Comparison of ENCODE assay signal across 23 cellular contexts in the genomic region with DNA sequence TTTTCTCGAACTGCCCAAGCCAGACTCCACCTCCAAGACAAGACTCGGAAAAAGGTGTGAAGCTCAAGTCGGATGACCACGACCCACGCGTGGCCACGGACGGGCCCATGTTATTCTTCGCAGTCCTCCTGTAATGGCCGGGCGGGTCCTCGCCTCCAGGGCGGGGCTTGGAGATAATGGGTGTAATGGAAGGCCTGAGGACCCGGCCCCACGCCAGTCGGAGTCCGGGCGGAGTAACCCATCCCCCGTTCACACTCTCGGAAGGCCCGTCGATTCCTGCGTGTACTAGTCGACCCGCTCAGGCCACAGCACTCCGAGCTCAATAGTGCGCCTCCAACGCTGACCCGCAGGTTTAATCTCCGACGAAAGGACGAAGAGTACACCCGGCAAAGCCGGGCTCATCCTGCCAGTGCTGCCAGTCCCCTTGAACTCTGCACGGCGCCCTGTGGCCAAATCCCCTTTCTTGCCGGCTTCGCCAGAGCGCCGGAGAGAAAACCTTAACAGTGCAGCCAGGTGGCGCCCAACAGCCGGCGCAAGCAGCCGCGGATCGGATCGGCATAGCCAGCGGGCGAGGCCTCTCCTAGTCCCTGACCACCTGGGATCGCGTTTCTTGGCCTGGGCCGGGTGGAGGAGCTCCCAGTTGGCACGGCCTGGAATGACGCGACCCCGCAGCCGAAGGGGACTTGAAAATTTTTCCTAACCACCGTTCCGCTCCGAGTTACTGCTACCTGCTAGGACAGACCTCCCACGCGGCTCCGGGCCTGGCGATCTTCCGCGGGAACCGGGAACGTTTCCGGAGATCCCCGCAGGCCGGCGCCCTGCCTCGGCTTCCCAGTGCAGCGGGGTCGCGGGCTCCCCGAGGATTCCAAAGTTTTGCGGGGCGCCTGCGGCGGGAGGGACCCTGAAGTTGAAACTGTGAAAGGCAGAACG.
DNase-seq lines count a peak whose midpoint lies in the region; ATAC-seq, FAIRE-seq and TF ChIP-seq lines count a peak whose summit lies in the region.
"Had no signal": no experiment of that assay in that cellular context is flagged by ENCODE, and none has a peak within 500 bp of the region (broad histone marks: within the 10 kb centered on the region; RNA-seq: fewer than 3 reads in every experiment).

No MANE protein-coding gene starts in this region.

- H3K36me3 ChIP-seq in right lobe of liver (no peaks in the 10 kb centered on the region), HepG2 (replicated peaks in 1 of 2; ENCODE audit: control insufficient read depth in 1 of 2, insufficient read depth in 2 of 2, low read length in 2 of 2) (no peaks in the 10 kb centered on the region), mucosa of descending colon (ENCODE audit: low read depth) (no peaks in the 10 kb centered on the region)

- no peaks in the 10 kb centered on the region for H3K4me1 Mint-ChIP-seq in activated naive CD4-positive, alpha-beta T cell treated with anti-CD3 and anti-CD28 coated beads for 36 hours (ENCODE audit: low read depth)

- DNase-seq in right lobe of liver (no peak), HepG2 (ENCODE audit: low spot score) (no peak), RPMI8226 (peak; percentile 29), mucosa of descending colon (no peak), KG1 (lab: John Stamatoyannopoulos, UW) (no peak)
- no peak for DNase-seq in activated naive CD4-positive, alpha-beta T cell treated with anti-CD3 and anti-CD28 coated beads for 36 hours
- DNase-seq: ACHN, C1 segment of cervical spinal cord, DMS79 treated with DMSO at 0.1 percent for 48 hours, H7, HFFc6, NCI-H1417 treated with DMSO at 0.1 percent for 48 hours, NCI-H2029, NCI-H2171, NCI-H446 treated with DMSO at 0.1 percent for 48 hours, NCI-H69, PC-3, SIG-M5 had no signal

- H3K4me1 ChIP-seq in right lobe of liver (no peaks in the 10 kb centered on the region), HepG2 (ENCODE audit: insufficient read depth, low read length) (no peaks in the 10 kb centered on the region), mucosa of descending colon (ENCODE audit: low read depth) (no peaks in the 10 kb centered on the region)

- no peak overlapping the region for H3K9ac ChIP-seq in HepG2 (ENCODE audit: insufficient read depth, low read depth, low read length)
- H3K9ac ChIP-seq: KMS-11 had no signal

- intact Hi-C loops in right lobe of liver (cut with DNase I), result no loop called here
- intact Hi-C loops in HepG2 (cut with micrococcal nuclease; ENCODE audit: unreplicated experiment), result no loop called here
- intact Hi-C loops in mucosa of descending colon (cut with DNase I, micrococcal nuclease), result no loop called here
- intact Hi-C loops in activated naive CD4-positive, alpha-beta T cell treated with anti-CD3 and anti-CD28 coated beads for 36 hours (cut with micrococcal nuclease), result no loop called here

- no TSS peak for BruUV-seq in HepG2 (replicated peaks; lab: Mats Ljungman, UMichigan)

- H3K4me2 ChIP-seq in HepG2 (ENCODE audit: low read depth, low read length), result no peak overlapping the region
- H3K4me2 ChIP-seq: KMS-11 had no signal

- TF ChIP-seq POLR2A in right lobe of liver (IDR thresholded peaks at IDR 0.05) (no peak), HepG2 (IDR thresholded peaks at IDR 0.05; ENCODE audit: insufficient read depth in 1 of 2, low read depth in 2 of 2, low read length in 2 of 2) (no peak)

- no peaks in the 10 kb centered on the region for H3K36me3 Mint-ChIP-seq in activated naive CD4-positive, alpha-beta T cell treated with anti-CD3 and anti-CD28 coated beads for 36 hours (ENCODE audit: low read depth)

- TF ChIP-seq CTCF in right lobe of liver (IDR thresholded peaks at IDR 0.05) (no peak), HepG2 (CRISPR knock-in tag; IDR thresholded peaks at IDR 0.05) (no peak), mucosa of descending colon (IDR thresholded peaks at IDR 0.05) (no peak)

- CTCF ChIA-PET in HepG2 (lab: Yijun Ruan, JAX; ENCODE audit: low intra/inter-chr PET ratio, low total read pairs), result no interaction called here
- CTCF ChIA-PET in activated naive CD4-positive, alpha-beta T cell treated with anti-CD3 and anti-CD28 coated beads for 36 hours (lab: Charles Lee), result no interaction called here

- no peak overlapping the region for H3K27ac Mint-ChIP-seq in activated naive CD4-positive, alpha-beta T cell treated with anti-CD3 and anti-CD28 coated beads for 36 hours
- H3K27ac Mint-ChIP-seq: HFFc6; T-helper 1 cell treated with Interleukin-12 subunit alpha and Interleukin-12 subunit beta and Interleukin-4 antibody, amounts not matched to agents 30 μg/mL and 1 μg/mL, for 36 hours had no signal

- ATAC-seq in right lobe of liver (peak in 3 of 4 donors; percentile 32 to 36 (median 34)), HepG2 (no peak), mucosa of descending colon (peak; percentile 29), GM18873 (IDR thresholded peaks at IDR 0.05; ENCODE audit: low FRiP score, unreplicated experiment) (no peak)
- ATAC-seq: PC-3 had no signal

- no peaks in the 10 kb centered on the region for H4K20me1 ChIP-seq in HepG2 (ENCODE audit: insufficient read depth, low read length)

- no peaks in the 10 kb centered on the region for H3K79me2 ChIP-seq in HepG2 (ENCODE audit: insufficient read depth, low read length)

- in situ Hi-C loops in HepG2 (cut with HindIII; ENCODE audit: extremely low pct_ligation_motif_present, low pct_unique_long_range_greater_than_20kb), result loop anchor here (25.0 kb wide), 2 partner anchors 92 to 108 kb away; no protein-coding TSS in a partner anchor

- H3K4me3 ChIP-seq in right lobe of liver (no peak overlapping the region), HepG2 (replicated peaks in 1 of 3; ENCODE audit: insufficient read depth in 1 of 3, low read depth in 2 of 3, low read length in 3 of 3) (no peak overlapping the region), mucosa of descending colon (no peak overlapping the region)

- peaks cover 18% of the 10 kb centered on the region for H3K9me3 Mint-ChIP-seq in activated naive CD4-positive, alpha-beta T cell treated with anti-CD3 and anti-CD28 coated beads for 36 hours

- H3K27ac ChIP-seq in right lobe of liver, result no peak overlapping the region
- H3K27ac ChIP-seq in HepG2 (ENCODE audit: extremely low read length, insufficient read depth, low read length), result no peak overlapping the region
- H3K27ac ChIP-seq: KMS-11, RWPE1 had no signal

- FAIRE-seq in HepG2 (lab: Jason Lieb, UNC), result no peak
- FAIRE-seq: D721Med had no signal

- H2AFZ ChIP-seq in HepG2 (ENCODE audit: low read length), result no peak overlapping the region

- no peaks in the 10 kb centered on the region for H3K27me3 Mint-ChIP-seq in activated naive CD4-positive, alpha-beta T cell treated with anti-CD3 and anti-CD28 coated beads for 36 hours (ENCODE audit: low read depth)

- no peak for TF ChIP-seq EP300 in HepG2 (IDR thresholded peaks at IDR 0.05; ENCODE audit: low read depth in 2 of 2, low read length in 2 of 2)
- no peak for TF ChIP-seq EP300 in HepG2 (CRISPR knock-in tag; IDR thresholded peaks at IDR 0.05; ENCODE audit: borderline replicate concordance)

- POLR2A ChIA-PET in HepG2 (lab: Yijun Ruan, JAX), result no interaction called here

- TF ChIP-seq RAD21 in HepG2 (CRISPR knock-in tag; IDR thresholded peaks at IDR 0.05), result no peak

- H3K27me3 ChIP-seq in right lobe of liver, result no peaks in the 10 kb centered on the region
- no peaks in the 10 kb centered on the region; a peak in 1 of 5 replicates for H3K27me3 ChIP-seq in HepG2 (ENCODE audit: control insufficient read depth in 1 of 2, insufficient read depth in 2 of 2, low read length in 2 of 2)

- no peaks in the 10 kb centered on the region for H3K9me3 ChIP-seq in right lobe of liver
- H3K9me3 ChIP-seq in HepG2 (ENCODE audit: low read length), result no peaks in the 10 kb centered on the region
- peaks cover 50% of the 10 kb centered on the region for H3K9me3 ChIP-seq in mucosa of descending colon

- H3K4me3 Mint-ChIP-seq in activated naive CD4-positive, alpha-beta T cell treated with anti-CD3 and anti-CD28 coated beads for 36 hours, result no peak overlapping the region
- H3K4me3 Mint-ChIP-seq: HFFc6; T-helper 1 cell treated with Interleukin-12 subunit alpha and Interleukin-12 subunit beta and Interleukin-4 antibody, amounts not matched to agents 30 μg/mL and 1 μg/mL, for 36 hours had no signal

- 67% methylated on average over 25 of the region's 82 CpGs for WGBS in right lobe of liver (ENCODE audit: insufficient coverage, low coverage, low lambda C conversion rate, missing lambda C conversion rate)
- 78% methylated on average over 73 of the region's 82 CpGs for WGBS in HepG2 (ENCODE audit: low lambda C conversion rate)

TF ChIP-seq in HepG2, 621 proteins besides CTCF, POLR2A, EP300 and RAD21 (continues in another document):
- TF ChIP-seq CBX2 (IDR thresholded peaks at IDR 0.05; ENCODE audit: low read depth, low read length) (no peak), CBX2 (CRISPR knock-in tag; IDR thresholded peaks at IDR 0.05; ENCODE audit: low read depth) (no peak), ELF1 (CRISPR knock-in tag; IDR thresholded peaks at IDR 0.05) (no peak)
- TF ChIP-seq, protein P1, sequence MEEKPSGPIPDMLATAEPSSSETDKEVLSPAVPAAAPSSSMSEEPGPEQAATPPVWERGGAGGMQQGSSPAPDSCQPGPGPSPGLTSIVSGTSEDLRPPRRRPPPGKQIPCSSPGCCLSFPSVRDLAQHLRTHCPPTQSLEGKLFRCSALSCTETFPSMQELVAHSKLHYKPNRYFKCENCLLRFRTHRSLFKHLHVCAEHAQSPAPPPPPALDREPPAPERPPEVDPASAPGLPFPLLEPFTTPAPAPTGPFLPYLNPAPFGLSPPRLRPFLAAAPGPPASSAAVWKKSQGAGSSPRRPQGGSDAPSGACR (CRISPR knock-in tag; IDR thresholded peaks at IDR 0.05), result no peak

Comparison
In these comparisons a context has a peak if more than half of its experiments do, and no peak if none do; other contexts are left out.
1. ATAC-seq: peak in right lobe of liver (3 of 4) and mucosa of descending colon (single experiment); none in HepG2 (single experiment) and GM18873 (single experiment).